In genomic region chr7:138460649-138461607, GRCh38 we compare ENCODE assay signal across 1 cellular context.
TF ChIP-seq lines count a peak whose summit lies in the region.

No MANE protein-coding gene starts in this region.

TF ChIP-seq in GM23338, 12 proteins besides CTCF, POLR2A, EP300 and RAD21 (continued from another document):
- no peak for TF ChIP-seq ZNF462 (CRISPR knock-in tag; IDR thresholded peaks at IDR 0.05)
- no peak for TF ChIP-seq NANOG (IDR thresholded peaks at IDR 0.05; ENCODE audit: borderline replicate concordance)
- no peak for TF ChIP-seq ZNF114 (CRISPR knock-in tag; IDR thresholded peaks at IDR 0.05)
- TF ChIP-seq EZH2 (IDR thresholded peaks at IDR 0.05; ENCODE audit: low read depth, unreplicated experiment): no peak
- TF ChIP-seq ZNF331 (CRISPR knock-in tag; IDR thresholded peaks at IDR 0.05; ENCODE audit: low read depth): no peak
- TF ChIP-seq EZH2phosphoT487 (IDR thresholded peaks at IDR 0.05; ENCODE audit: unreplicated experiment): no peak
- no peak for TF ChIP-seq CREB1 (CRISPR knock-in tag; IDR thresholded peaks at IDR 0.05; ENCODE audit: low read depth)
- TF ChIP-seq ETS1 (IDR thresholded peaks at IDR 0.05): no peak
- TF ChIP-seq STAT1 (IDR thresholded peaks at IDR 0.05; ENCODE audit: unreplicated experiment): no peak
- no peak for TF ChIP-seq POLR2AphosphoS5 (IDR thresholded peaks at IDR 0.05; ENCODE audit: low read depth)
